ENCODE assay signal across 1 cellular context in genomic region chr7:1070544-1071342, GRCh38.
TF ChIP-seq lines count a peak whose summit lies in the region.

No MANE protein-coding gene starts in this region.

TF ChIP-seq in HepG2, 621 proteins besides CTCF, POLR2A, EP300 and RAD21:
- peak; percentile 79 for TF ChIP-seq MNT (IDR thresholded peaks at IDR 0.05)
- no peak for TF ChIP-seq ZNF709 (CRISPR knock-in tag; IDR thresholded peaks at IDR 0.05)
- no peak for TF ChIP-seq ATAD3A (CRISPR knock-in tag; IDR thresholded peaks at IDR 0.05)
- no peak for TF ChIP-seq DPF2 (CRISPR knock-in tag; IDR thresholded peaks at IDR 0.05; ENCODE audit: borderline replicate concordance, low read depth)
- no peak for TF ChIP-seq ZSCAN31 (CRISPR knock-in tag; IDR thresholded peaks at IDR 0.05; ENCODE audit: low read depth)
- no peak for TF ChIP-seq ZMYM4 (CRISPR knock-in tag; IDR thresholded peaks at IDR 0.05)
- TF ChIP-seq TRIM24 (CRISPR knock-in tag; IDR thresholded peaks at IDR 0.05) = 0 out of 2 replicates have a peak, but pooled peaks have one; percentile 45
- peak; percentile 90 for TF ChIP-seq DNMT1 (CRISPR knock-in tag; IDR thresholded peaks at IDR 0.05)
- TF ChIP-seq SKIL (CRISPR knock-in tag; IDR thresholded peaks at IDR 0.05; ENCODE audit: borderline replicate concordance) = 0 out of 2 replicates have a peak, but pooled peaks have one; percentile 30
- no peak for TF ChIP-seq ZSCAN21 (CRISPR knock-in tag; IDR thresholded peaks at IDR 0.05; ENCODE audit: borderline replicate concordance)
- TF ChIP-seq SIX4 (CRISPR knock-in tag; IDR thresholded peaks at IDR 0.05) = no peak
- TF ChIP-seq ZNF44 (CRISPR knock-in tag; IDR thresholded peaks at IDR 0.05) = no peak
- TF ChIP-seq TCF12 (IDR thresholded peaks at IDR 0.05) = no peak
- no peak for TF ChIP-seq TCF12 (CRISPR knock-in tag; IDR thresholded peaks at IDR 0.05)
- TF ChIP-seq U2AF1 (optimal IDR thresholded peaks at IDR 0.05; ENCODE audit: low read depth, low read length) = no peak
- no peak for TF ChIP-seq CBX5 (CRISPR knock-in tag; IDR thresholded peaks at IDR 0.05; ENCODE audit: borderline replicate concordance)
- TF ChIP-seq KAT8 (CRISPR knock-in tag; IDR thresholded peaks at IDR 0.05) = no peak
- TF ChIP-seq MTA1 (CRISPR knock-in tag; IDR thresholded peaks at IDR 0.05; ENCODE audit: borderline replicate concordance) = peak; percentile 54; the same call in 1 of the 2 replicates
- no peak for TF ChIP-seq PRDM15 (CRISPR knock-in tag; IDR thresholded peaks at IDR 0.05)
